Comparison of ENCODE assay signal across 8 cellular contexts in the genomic region with DNA sequence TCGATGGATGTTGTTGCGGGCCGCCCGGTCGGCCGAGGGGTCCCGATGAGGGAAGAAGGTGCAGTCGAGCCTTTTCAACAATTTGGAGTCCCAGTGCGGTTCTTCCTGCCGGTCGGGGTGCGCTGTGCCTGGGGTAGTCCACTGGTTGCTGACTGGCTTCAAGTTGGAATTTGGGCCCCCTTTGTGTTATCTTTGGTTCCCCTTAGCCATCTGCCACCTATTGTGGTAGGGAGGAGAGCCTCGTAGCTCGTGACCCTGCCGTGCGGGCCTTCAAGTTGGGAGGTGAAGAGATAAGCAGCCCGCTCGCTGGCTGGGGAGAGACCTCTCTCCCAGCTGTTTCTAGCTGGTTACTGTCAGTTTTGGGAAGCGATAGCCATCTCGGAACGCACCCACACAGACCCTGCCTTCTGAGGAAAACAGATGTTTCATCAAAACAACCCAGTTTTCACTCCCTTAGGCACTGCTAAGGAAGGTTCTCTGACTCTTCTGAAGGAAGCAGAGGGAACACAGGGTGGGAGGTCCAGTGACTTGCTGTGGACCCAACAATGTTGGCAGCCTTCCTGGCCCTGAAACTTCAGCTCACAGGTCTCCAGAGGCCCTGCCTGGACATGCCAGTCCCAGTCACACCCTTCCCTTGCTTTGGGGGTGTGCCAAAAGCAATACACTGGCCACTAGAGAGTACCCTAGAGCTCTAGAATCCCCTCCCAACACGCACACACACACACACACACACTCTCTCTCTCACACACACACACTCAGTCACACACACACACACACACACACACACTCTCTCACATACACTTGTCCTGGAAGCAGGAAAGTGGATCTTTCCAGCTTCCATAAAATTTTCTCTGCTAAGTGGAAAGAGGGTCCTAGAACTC. TPM values are rescaled to one million over a fixed set of nuclear protein-coding genes. Genes with fewer than 3 reads are reported as not detected.
DNase-seq lines count a peak whose midpoint lies in the region; ATAC-seq, FAIRE-seq and TF ChIP-seq lines count a peak whose summit lies in the region.

No MANE protein-coding gene starts in this region.

- TF ChIP-seq EP300 in H1 (IDR thresholded peaks at IDR 0.05; ENCODE audit: borderline replicate concordance in 1 of 2, low read depth in 2 of 2, low read length in 2 of 2), result no peak

- H3K4ac ChIP-seq in H1 (replicated peaks; ENCODE audit: insufficient read length, low read depth, low read length), result no peak overlapping the region

- H2BK5ac ChIP-seq in H1 (ENCODE audit: low read depth, low read length), result no peak overlapping the region

- no peak overlapping the region for H2AFZ ChIP-seq in H1 (ENCODE audit: low read length)

- FAIRE-seq in H1 (lab: Jason Lieb, UNC), result no peak

- H2BK120ac ChIP-seq in H1 (replicated peaks; ENCODE audit: low read depth, low read length), result no peak overlapping the region

- H3K4me1 Mint-ChIP-seq in activated B cell treated with CpG ODN at 0.5 μM for 24 hours, result peaks cover 70% of the 10 kb centered on the region
- H3K4me1 Mint-ChIP-seq in stimulated activated naive CD8-positive, alpha-beta T cell treated with anti-CD3 and anti-CD28 coated beads, Interleukin-15, amount 100 ng/mL, for 72 hours, result peaks cover 62% of the 10 kb centered on the region

- H3K79me1 ChIP-seq in H1 (ENCODE audit: low read depth, low read length), result no peaks in the 10 kb centered on the region

- CTCF ChIA-PET in activated B cell treated with CpG ODN at 0.5 μM for 24 hours (lab: Charles Lee), result interaction anchor here (1.1 to 9.7 kb wide), 7 partner anchors 11 to 182 kb away, joined by 5 to 199 read pairs (median 100); no protein-coding TSS in a partner anchor
- CTCF ChIA-PET in H1 (lab: Charles Lee; ENCODE audit: partially characterized antibody), result interaction anchor here (0.6 to 9.3 kb wide), 19 partner anchors 11 to 460 kb away, joined by 3 to 123 read pairs (median 6); no protein-coding TSS in a partner anchor

- H3K18ac ChIP-seq in H1 (ENCODE audit: extremely low read depth, low read length), result no peak overlapping the region

- H3K23me2 ChIP-seq in H1 (ENCODE audit: low read depth, low read length), result peaks cover 13% of the 10 kb centered on the region

- no peaks in the 10 kb centered on the region for H3K27me3 Mint-ChIP-seq in activated B cell treated with CpG ODN at 0.5 μM for 24 hours
- no peaks in the 10 kb centered on the region for H3K27me3 Mint-ChIP-seq in stimulated activated naive CD8-positive, alpha-beta T cell treated with anti-CD3 and anti-CD28 coated beads, Interleukin-15, amount 100 ng/mL, for 72 hours

- H2BK12ac ChIP-seq in H1 (ENCODE audit: low read depth, low read length), result peak overlapping the region; percentile 5; the same call in 1 of the 2 replicates

- H3K4me2 ChIP-seq in H1 (ENCODE audit: insufficient read depth in 1 of 2, low read depth in 2 of 2, low read length in 2 of 2), result peak overlapping the region; percentile 82 to 88

- no peaks in the 10 kb centered on the region for H3K79me2 ChIP-seq in H1 (ENCODE audit: control insufficient read depth in 1 of 2, insufficient read depth in 2 of 2, low read length in 2 of 2)

- no peak overlapping the region for H3K23ac ChIP-seq in H1 (ENCODE audit: insufficient read length)

- no peak overlapping the region for H2AK5ac ChIP-seq in H1 (ENCODE audit: low read depth, low read length)

- no peak; a peak in 1 of 4 replicates for TF ChIP-seq RAD21 in H1 (IDR thresholded peaks at IDR 0.05 in 1 of 2, conservative IDR thresholded peaks at IDR 0.05 in 1 of 2; ENCODE audit: low read depth in 2 of 2, low read length in 2 of 2)

- H3K4me3 ChIP-seq in H1 (ENCODE audit: extremely low read depth in 1 of 4, insufficient read depth in 2 of 4, low read depth in 3 of 4, low read length in 4 of 4), result peak overlapping the region; percentile 74 to 92 (median 78)
- peak overlapping the region; percentile 72 for H3K4me3 ChIP-seq in lung

- H2BK15ac ChIP-seq in H1 (ENCODE audit: low read length), result no peak overlapping the region

- H4K5ac ChIP-seq in H1 (ENCODE audit: insufficient read length, low read depth, low read length), result no peak overlapping the region

- intact Hi-C loops in activated B cell treated with CpG ODN at 0.5 μM for 24 hours (cut with micrococcal nuclease), result no loop called here

- H3K27me3 ChIP-seq in H1 (replicated peaks in 1 of 4; ENCODE audit: control insufficient read depth in 3 of 4, extremely low read depth in 1 of 4, insufficient read depth in 3 of 4, low read length in 3 of 4) (peaks cover 45 to 91% (median 82%) of the 10 kb centered on the region in 4 experiments), lung (ENCODE audit: control insufficient read depth, insufficient read depth) (no peaks in the 10 kb centered on the region)

- H3K27ac Mint-ChIP-seq in activated B cell treated with CpG ODN at 0.5 μM for 24 hours, result peak overlapping the region; percentile 95
- H3K27ac Mint-ChIP-seq in stimulated activated naive CD8-positive, alpha-beta T cell treated with anti-CD3 and anti-CD28 coated beads, Interleukin-15, amount 100 ng/mL, for 72 hours, result peak overlapping the region; percentile 92 to 98

- H4K20me1 ChIP-seq in H1 (replicated peaks in 1 of 2; ENCODE audit: control insufficient read depth in 1 of 2, insufficient read depth in 2 of 2, low read length in 2 of 2), result peaks cover 5 to 25% of the 10 kb centered on the region in 2 experiments

- H3K4me3 Mint-ChIP-seq in activated B cell treated with CpG ODN at 0.5 μM for 24 hours, result peak overlapping the region; percentile 92
- peak overlapping the region; percentile 91 to 99 for H3K4me3 Mint-ChIP-seq in stimulated activated naive CD8-positive, alpha-beta T cell treated with anti-CD3 and anti-CD28 coated beads, Interleukin-15, amount 100 ng/mL, for 72 hours

- no peaks in the 10 kb centered on the region for H3K9me3 Mint-ChIP-seq in activated B cell treated with CpG ODN at 0.5 μM for 24 hours
- H3K9me3 Mint-ChIP-seq in stimulated activated naive CD8-positive, alpha-beta T cell treated with anti-CD3 and anti-CD28 coated beads, Interleukin-15, amount 100 ng/mL, for 72 hours, result no peaks in the 10 kb centered on the region

- no peaks in the 10 kb centered on the region; a peak in 1 of 8 replicates for H3K36me3 ChIP-seq in H1 (ENCODE audit: control insufficient read depth in 2 of 4, insufficient read depth in 4 of 4, low read length in 3 of 4)
- peaks cover 0 to 16% of the 10 kb centered on the region in 2 donors for H3K36me3 ChIP-seq in lung (ENCODE audit: control insufficient read depth in 2 of 2, insufficient read depth in 2 of 2, low read length in 2 of 2)

- no peak overlapping the region for H2BK20ac ChIP-seq in H1 (ENCODE audit: low read length)

- 9% methylated on average over 22 of the region's 22 CpGs; no CpG with 5 or more reads in 1 of the 2 experiments for WGBS in H1 (ENCODE audit: extremely low coverage in 1 of 2, insufficient coverage in 1 of 2, insufficient read length in 1 of 2, insufficient replicate concordance in 2 of 2, low coverage in 1 of 2, low lambda C conversion rate in 2 of 2, missing lambda C conversion rate in 1 of 2), 2 experiments
- 0 to 1% methylated on average over 22 of the region's 22 CpGs for WGBS in lung, 2 donors

- H3K9ac ChIP-seq in H1 (replicated peaks in 1 of 4; ENCODE audit: extremely low read depth in 1 of 4, low read depth in 3 of 4, low read length in 3 of 4), result peak overlapping the region; percentile 0 to 93 (median 52); a peak in 4 of 7 replicates

- no peak overlapping the region for H4K91ac ChIP-seq in H1 (replicated peaks; ENCODE audit: insufficient read length, low read length)

- H3K27ac ChIP-seq in H1 (ENCODE audit: low read depth, low read length), result no peak overlapping the region
- peak overlapping the region; percentile 94 to 97 for H3K27ac ChIP-seq in lung (ENCODE audit: low read depth in 1 of 2, low read length in 1 of 2)

- no peak overlapping the region for H3K14ac ChIP-seq in H1 (ENCODE audit: insufficient read length)

- TF ChIP-seq CTCF in activated B cell treated with CpG ODN at 0.5 μM for 24 hours (IDR thresholded peaks at IDR 0.05) (no peak), H1 (IDR thresholded peaks at IDR 0.05; ENCODE audit: control extremely low read depth in 1 of 3, insufficient read depth in 1 of 3, low read depth in 1 of 3, low read length in 3 of 3) (peak in 1 of 3 experiments; percentile 25; a peak in 1 of 4 replicates), lung (IDR thresholded peaks at IDR 0.05; ENCODE audit: control extremely low read depth, extremely low read depth) (no peak)

- H3K56ac ChIP-seq in H1 (replicated peaks; ENCODE audit: insufficient read length, low read depth, low read length), result no peak overlapping the region

- no peak for TF ChIP-seq POLR2A in H1 (IDR thresholded peaks at IDR 0.05; ENCODE audit: control extremely low read depth in 1 of 2, low read depth in 2 of 2, low read length in 2 of 2)

- H3K36me3 Mint-ChIP-seq in activated B cell treated with CpG ODN at 0.5 μM for 24 hours (ENCODE audit: low read depth), result peaks cover 65% of the 10 kb centered on the region

- DNase-seq in NCI-H2171 treated with DMSO at 0.1 percent for 48 hours (lab: John Stamatoyannopoulos, UW) (peak; percentile 42), NCI-H2171 (lab: John Stamatoyannopoulos, UW) (no peak), NCI-H1092 treated with DMSO at 0.1 percent for 48 hours (lab: John Stamatoyannopoulos, UW) (peak; percentile 83), activated B cell treated with CpG ODN at 0.5 μM for 24 hours (no peak), H1 (ENCODE audit: low read depth in 1 of 2, low spot score in 2 of 2) (no peak), lung (ENCODE audit: low spot score) (peak; percentile 92)
- DNase-seq in stimulated activated naive CD8-positive, alpha-beta T cell treated with anti-CD3 and anti-CD28 coated beads, Interleukin-15, amount 100 ng/mL, for 72 hours, result peak; percentile 31 to 43

- peak; percentile 6 for ATAC-seq in activated B cell treated with CpG ODN at 0.5 μM for 24 hours (ENCODE audit: low read depth)
- peak; percentile 20 for ATAC-seq in lung (ENCODE audit: insufficient read depth, low FRiP score)
- ATAC-seq in stimulated activated naive CD8-positive, alpha-beta T cell treated with anti-CD3 and anti-CD28 coated beads, Interleukin-15, amount 100 ng/mL, for 72 hours, result peak; percentile 18
- ATAC-seq in HG02798 (IDR thresholded peaks at IDR 0.05; ENCODE audit: poor library complexity, unreplicated experiment), result no peak

- no peak overlapping the region for H4K8ac ChIP-seq in H1 (ENCODE audit: extremely low read depth, insufficient read depth, low read length)

- H3K9me3 ChIP-seq in H1 (ENCODE audit: insufficient read depth in 2 of 2, low read depth in 1 of 2, low read length in 1 of 2) (no peaks in the 10 kb centered on the region), lung (ENCODE audit: control insufficient read depth in 2 of 2, insufficient read depth in 1 of 2, low read length in 1 of 2) (no peaks in the 10 kb centered on the region)

- H3K4me1 ChIP-seq in H1 (replicated peaks in 1 of 4; ENCODE audit: control insufficient read depth in 3 of 4, insufficient read depth in 4 of 4, low read length in 3 of 4) (peaks cover 14 to 33% (median 18%) of the 10 kb centered on the region in 4 experiments), lung (ENCODE audit: control insufficient read depth in 2 of 2, insufficient read depth in 2 of 2, low read length in 2 of 2) (peaks cover 4 to 8% of the 10 kb centered on the region in 2 donors)

- POLR2A ChIA-PET in activated B cell treated with CpG ODN at 0.5 μM for 24 hours (lab: Charles Lee), result interaction anchor here (0.6 to 14.7 kb wide), 12 partner anchors 7 to 483 kb away, joined by 3 to 1942 read pairs (median 20); a partner anchor contains a TSS
- POLR2A ChIA-PET in H1 (lab: Charles Lee; ENCODE audit: partially characterized antibody), result interaction anchor here (0.6 to 3.3 kb wide), 6 partner anchors 10 to 21 kb away, joined by 3 to 11 read pairs (median 9); no protein-coding TSS in a partner anchor

RNA-seq across cellular contexts. Expression of a gene that starts 1.0 kb away (rescaled TPM):
- 419 and 448 TPM in 2 replicates for total RNA-seq in activated B cell treated with CpG ODN at 0.5 μM for 24 hours
- 4.1 and 4.8 TPM in 2 replicates for total RNA-seq in H1 (2021; fragmentation: NEBNext Ultra II Directional; extraction: Animal tissue kit (Norgen Biotek cat#: 25700))
- polyA plus RNA-seq in H1 (2011; rRNA removed), result 11.0 and 15.1 TPM in 2 replicates
- 10.1 TPM for polyA plus RNA-seq in H1 (2011; cell fraction: cytosol; rRNA removed)
- polyA plus RNA-seq in H1 (2011; cell fraction: nucleus; rRNA removed), result 10.0 TPM
- 5.6 to 6.3 TPM (median 5.9 TPM) in 4 replicates for polyA plus RNA-seq in H1 (2012, experiment 1 of 2)
- polyA plus RNA-seq in H1 (2012, experiment 2 of 2), result 7.6 TPM
- 2.1 TPM for polyA plus RNA-seq in H1 (2013, experiment 1 of 2)
- 2.6 TPM for polyA plus RNA-seq in H1 (2013, experiment 2 of 2)
- 7.2 and 7.6 TPM in 2 replicates for polyA minus RNA-seq in H1 (2011; rRNA and poly(A)+ RNA removed)
- polyA minus RNA-seq in H1 (2011; cell fraction: cytosol; rRNA and poly(A)+ RNA removed), result 9.8 TPM
- polyA minus RNA-seq in H1 (2011; cell fraction: nucleus; rRNA and poly(A)+ RNA removed), result 19.8 TPM
- 100 to 1,000 TPM in 1 of 2 donors, 10 to 100 TPM in 1; 51.7 to 118 TPM for total RNA-seq in lung
- polyA plus RNA-seq in lung, result 10 to 100 TPM; 29.1 to 95.4 TPM

RNA-seq across cellular contexts. Expression of a gene that starts 44.6 kb away (rescaled TPM):
- total RNA-seq in activated B cell treated with CpG ODN at 0.5 μM for 24 hours (not detected in 2 replicates), lung (10 to 100 TPM; 46.3 to 93.4 TPM)
- 0.27 and 0.32 TPM in 2 replicates for total RNA-seq in H1 (2021; fragmentation: NEBNext Ultra II Directional; extraction: Animal tissue kit (Norgen Biotek cat#: 25700))
- polyA plus RNA-seq in H1 (2011; rRNA removed) (0.17 and 0.20 TPM in 2 replicates), lung (10 to 100 TPM; 16.5 to 19.4 TPM)
- polyA plus RNA-seq in H1 (2011; cell fraction: cytosol; rRNA removed), result 0.12 TPM
- 0.24 TPM for polyA plus RNA-seq in H1 (2011; cell fraction: nucleus; rRNA removed)
- polyA plus RNA-seq in H1 (2012, experiment 1 of 2), result 0.12 to 0.33 TPM (median 0.15 TPM) in 4 replicates
- 0.38 TPM for polyA plus RNA-seq in H1 (2012, experiment 2 of 2)
- polyA plus RNA-seq in H1 (2013, experiment 1 of 2), result 0.22 TPM
- polyA plus RNA-seq in H1 (2013, experiment 2 of 2), result 0.31 TPM
- polyA minus RNA-seq in H1 (2011; rRNA and poly(A)+ RNA removed), result 0.41 and 0.54 TPM in 2 replicates
- polyA minus RNA-seq in H1 (2011; cell fraction: cytosol; rRNA and poly(A)+ RNA removed), result not detected
- not detected for polyA minus RNA-seq in H1 (2011; cell fraction: nucleus; rRNA and poly(A)+ RNA removed)

Comparison
In these comparisons a context has a peak if more than half of its experiments do, and no peak if none do; other contexts are left out.
1. DNase-seq: peak in NCI-H2171 treated with DMSO at 0.1 percent for 48 hours (single experiment), NCI-H1092 treated with DMSO at 0.1 percent for 48 hours (single experiment), lung (single experiment) and stimulated activated naive CD8-positive, alpha-beta T cell treated with anti-CD3 and anti-CD28 coated beads, Interleukin-15, amount 100 ng/mL, for 72 hours (2 of 2); none in NCI-H2171 (single experiment), activated B cell treated with CpG ODN at 0.5 μM for 24 hours (single experiment) and H1 (0 of 2).
2. RNA of a gene that starts 44.6 kb away (total RNA-seq): 46.3 to 93.4 TPM in lung; 0.27 to 0.32 TPM in H1 and not detected in activated B cell treated with CpG ODN at 0.5 μM for 24 hours; every median in the first group is over 10 times any median in the second.